35 cellular contexts compared by ENCODE assay signal in the genomic region with DNA sequence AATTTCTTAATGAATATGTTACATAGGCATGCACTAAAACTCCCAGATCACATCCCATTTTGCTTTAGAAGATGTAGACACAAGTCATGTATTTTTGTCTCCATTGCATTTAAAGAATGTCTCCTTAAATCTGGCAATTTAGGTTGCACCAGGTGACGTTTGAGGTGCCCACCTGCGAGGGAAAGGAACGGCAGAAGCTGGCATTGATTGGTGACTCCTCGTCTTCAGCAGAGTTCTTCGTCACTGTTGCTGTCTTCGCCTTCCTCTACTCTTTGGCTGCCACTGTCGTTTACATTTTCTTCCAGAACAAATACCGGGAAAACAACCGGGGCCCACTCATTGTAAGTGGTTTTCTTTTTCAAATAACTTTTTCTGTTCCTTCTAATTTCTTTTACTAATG.
"Had no signal": no experiment of that assay in that cellular context is flagged by ENCODE, and none has a peak within 500 bp of the region (broad histone marks: within the 10 kb centered on the region; RNA-seq: fewer than 3 reads in every experiment).

No MANE protein-coding gene starts in this region.

- H3K36me3 ChIP-seq: MG63 had no signal

- H3K27ac ChIP-seq: KMS-11 had no signal

- H3K4me3 ChIP-seq: MG63 had no signal

- H3K4me2 ChIP-seq: KMS-11 had no signal

- H3K27me3 ChIP-seq: MG63 had no signal

- H3K9ac ChIP-seq: KMS-11 had no signal

- H3K9me3 ChIP-seq: MG63 had no signal

- DNase-seq: Karpas-422, Kasumi-1, MG63, MM.1S, MV-4-11, NCI-H1048, NCI-H1092, NCI-H1092 treated with DMSO at 0.1 percent for 48 hours, NCI-H1105, NCI-H1105 treated with DMSO at 0.1 percent for 48 hours, NCI-H1417, NCI-H1417 treated with DMSO at 0.1 percent for 48 hours, NCI-H1436, NCI-H1436 treated with DMSO at 0.1 percent for 48 hours, NCI-H146, NCI-H1694, NCI-H1694 treated with DMSO at 0.1 percent for 48 hours, NCI-H187, NCI-H187 treated with DMSO at 0.1 percent for 48 hours, NCI-H1930, NCI-H2029, NCI-H2029 treated with DMSO at 0.1 percent for 48 hours, NCI-H2081, NCI-H2081 treated with DMSO at 0.1 percent for 48 hours, NCI-H2107, NCI-H2171, NCI-H2171 treated with DMSO at 0.1 percent for 48 hours, NCI-H2227 treated with DMSO at 0.1 percent for 48 hours, NCI-H226, NCI-H345, NCI-H446, NCI-H446 treated with DMSO at 0.1 percent for 48 hours, NCI-H510A, NCI-H510A treated with DMSO at 0.1 percent for 48 hours had no signal
